17 cellular contexts compared by ENCODE assay signal in genomic region chr10:124267231-124267885, GRCh38.
DNase-seq lines count a peak whose midpoint lies in the region; ATAC-seq and TF ChIP-seq lines count a peak whose summit lies in the region.
"Had no signal": no experiment of that assay in that cellular context is flagged by ENCODE, and none has a peak within 500 bp of the region (broad histone marks: within the 10 kb centered on the region; RNA-seq: fewer than 3 reads in every experiment).

No MANE protein-coding gene starts in this region.

- H3K36me3 Mint-ChIP-seq in chondrocyte (ENCODE audit: low read depth): peaks cover 2% of the 10 kb centered on the region
- H3K36me3 Mint-ChIP-seq: activated naive CD8-positive, alpha-beta T cell had no signal

- H3K9me3 ChIP-seq in right atrium auricular region (peaks cover 0 to 5% of the 10 kb centered on the region in 2 donors), upper lobe of right lung (peaks cover 5% of the 10 kb centered on the region)
- H3K9me3 ChIP-seq: Caco-2 had no signal

- H3K27ac ChIP-seq in right atrium auricular region (no peak overlapping the region), upper lobe of right lung (no peak overlapping the region)
- H3K27ac ChIP-seq: skin epidermis, upper lobe of left lung had no signal

- H3K4me3 ChIP-seq in right atrium auricular region (no peak overlapping the region), upper lobe of right lung (no peak overlapping the region)
- H3K4me3 ChIP-seq: skin epidermis, upper lobe of left lung had no signal

- DNase-seq in Right ventricle myocardium inferior (ENCODE audit: missing footprints): peak; percentile 67
- no peak for DNase-seq in right atrium auricular region (ENCODE audit: low spot score)
- DNase-seq in chondrocyte (ENCODE audit: low spot score): peak; percentile 53
- DNase-seq in left kidney (ENCODE audit: low read depth, low spot score): peak; percentile 38
- DNase-seq in upper lobe of right lung: no peak
- no peak for DNase-seq in RPMI8226
- no peak for DNase-seq in 8988T
- DNase-seq: activated CD4-positive, alpha-beta T cell treated with anti-CD3 and anti-CD28 coated beads for 36 hours; Caco-2; central memory CD4-positive, alpha-beta T cell; immature natural killer cell; NCI-H1417; SIG-M5; upper lobe of left lung had no signal

- H3K27me3 ChIP-seq in right atrium auricular region (no peaks in the 10 kb centered on the region), upper lobe of right lung (no peaks in the 10 kb centered on the region)
- H3K27me3 ChIP-seq: upper lobe of left lung had no signal

- peak; percentile 82 for ATAC-seq in Right ventricle myocardium inferior
- ATAC-seq in upper lobe of right lung: peak; percentile 44
- no peak for ATAC-seq in GM18520 (IDR thresholded peaks at IDR 0.05; ENCODE audit: unreplicated experiment)
- ATAC-seq: activated CD4-positive, alpha-beta T cell treated with anti-CD3 and anti-CD28 coated beads for 36 hours had no signal

- no peak overlapping the region for H3K4me3 Mint-ChIP-seq in chondrocyte (ENCODE audit: unreplicated experiment)
- H3K4me3 Mint-ChIP-seq: activated CD4-positive, alpha-beta T cell treated with anti-CD3 and anti-CD28 coated beads for 36 hours; activated naive CD8-positive, alpha-beta T cell; immature natural killer cell had no signal

- peaks cover 3% of the 10 kb centered on the region for H3K27me3 Mint-ChIP-seq in chondrocyte (ENCODE audit: low read depth)

- peaks cover 7% of the 10 kb centered on the region for H3K9me3 Mint-ChIP-seq in chondrocyte (ENCODE audit: low read depth)

- H3K4me1 ChIP-seq in right atrium auricular region: no peaks in the 10 kb centered on the region
- no peaks in the 10 kb centered on the region for H3K4me1 ChIP-seq in upper lobe of right lung
- H3K4me1 ChIP-seq: Caco-2, upper lobe of left lung had no signal

- peak overlapping the region; percentile 89 for H3K27ac Mint-ChIP-seq in chondrocyte (ENCODE audit: unreplicated experiment)
- H3K27ac Mint-ChIP-seq: activated naive CD8-positive, alpha-beta T cell; immature natural killer cell had no signal

- peaks cover 15% of the 10 kb centered on the region for H3K4me1 Mint-ChIP-seq in chondrocyte (ENCODE audit: low read depth)
- H3K4me1 Mint-ChIP-seq: activated CD4-positive, alpha-beta T cell treated with anti-CD3 and anti-CD28 coated beads for 36 hours; immature natural killer cell had no signal

- H3K36me3 ChIP-seq in right atrium auricular region (no peaks in the 10 kb centered on the region), upper lobe of right lung (no peaks in the 10 kb centered on the region)
- H3K36me3 ChIP-seq: upper lobe of left lung had no signal

- intact Hi-C loops in Right ventricle myocardium inferior (cut with DNase I): loop anchor here (10.0 kb wide), 1 partner anchor 117 kb away; no protein-coding TSS in a partner anchor
- intact Hi-C loops in upper lobe of right lung (cut with DNase I): no loop called here

- TF ChIP-seq CTCF in right atrium auricular region (IDR thresholded peaks at IDR 0.05) (no peak), chondrocyte (IDR thresholded peaks at IDR 0.05) (no peak), upper lobe of right lung (IDR thresholded peaks at IDR 0.05) (no peak)

Comparison
In these comparisons a context has a peak if more than half of its experiments do, and no peak if none do; other contexts are left out.
1. DNase-seq: peak in Right ventricle myocardium inferior (single experiment), chondrocyte (single experiment) and left kidney (single experiment); none in right atrium auricular region (single experiment), upper lobe of right lung (single experiment), RPMI8226 (single experiment) and 8988T (single experiment).